In genomic region chr20:39048000-39048696, GRCh38 we compare ENCODE assay signal across 1 cellular context.
TF ChIP-seq lines count a peak whose summit lies in the region.

No MANE protein-coding gene starts in this region.

TF ChIP-seq in HepG2, 621 proteins besides CTCF, POLR2A, EP300 and RAD21 (continued from another document and continues in another):
- TF ChIP-seq LBX2 (CRISPR knock-in tag; IDR thresholded peaks at IDR 0.05; ENCODE audit: borderline replicate concordance): no peak
- TF ChIP-seq E2F1 (CRISPR knock-in tag; IDR thresholded peaks at IDR 0.05): no peak
- TF ChIP-seq THAP11 (CRISPR knock-in tag; IDR thresholded peaks at IDR 0.05): peak; percentile 60
- peak; percentile 87; the same call in 1 of the 2 replicates for TF ChIP-seq ZNF788 (CRISPR knock-in tag; IDR thresholded peaks at IDR 0.05; ENCODE audit: borderline replicate concordance)
- peak; percentile 78; the same call in 1 of the 2 replicates for TF ChIP-seq BORCS8-MEF2B (CRISPR knock-in tag; IDR thresholded peaks at IDR 0.05)
- no peak for TF ChIP-seq GTF3A (CRISPR knock-in tag; conservative IDR thresholded peaks at IDR 0.05)
- no peak for TF ChIP-seq MTF2 (CRISPR knock-in tag; IDR thresholded peaks at IDR 0.05; ENCODE audit: borderline replicate concordance)
- peak; percentile 74; the same call in 1 of the 2 replicates for TF ChIP-seq KDM3A (CRISPR knock-in tag; IDR thresholded peaks at IDR 0.05; ENCODE audit: low read depth)
- TF ChIP-seq XRCC5 (optimal IDR thresholded peaks at IDR 0.05; ENCODE audit: low read length): peak; percentile 98
- TF ChIP-seq CHD2 (IDR thresholded peaks at IDR 0.05; ENCODE audit: low read depth, low read length): peak; percentile 58; the same call in 1 of the 2 replicates
- peak; percentile 60; the same call in 1 of the 2 replicates for TF ChIP-seq ZSCAN21 (CRISPR knock-in tag; IDR thresholded peaks at IDR 0.05; ENCODE audit: borderline replicate concordance)
- TF ChIP-seq, protein P1, sequence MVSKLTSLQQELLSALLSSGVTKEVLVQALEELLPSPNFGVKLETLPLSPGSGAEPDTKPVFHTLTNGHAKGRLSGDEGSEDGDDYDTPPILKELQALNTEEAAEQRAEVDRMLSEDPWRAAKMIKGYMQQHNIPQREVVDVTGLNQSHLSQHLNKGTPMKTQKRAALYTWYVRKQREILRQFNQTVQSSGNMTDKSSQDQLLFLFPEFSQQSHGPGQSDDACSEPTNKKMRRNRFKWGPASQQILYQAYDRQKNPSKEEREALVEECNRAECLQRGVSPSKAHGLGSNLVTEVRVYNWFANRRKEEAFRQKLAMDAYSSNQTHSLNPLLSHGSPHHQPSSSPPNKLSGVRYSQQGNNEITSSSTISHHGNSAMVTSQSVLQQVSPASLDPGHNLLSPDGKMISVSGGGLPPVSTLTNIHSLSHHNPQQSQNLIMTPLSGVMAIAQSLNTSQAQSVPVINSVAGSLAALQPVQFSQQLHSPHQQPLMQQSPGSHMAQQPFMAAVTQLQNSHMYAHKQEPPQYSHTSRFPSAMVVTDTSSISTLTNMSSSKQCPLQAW (CRISPR knock-in tag; IDR thresholded peaks at IDR 0.05): peak; percentile 45
- TF ChIP-seq IRX3 (CRISPR knock-in tag; IDR thresholded peaks at IDR 0.05; ENCODE audit: borderline replicate concordance, low read depth): no peak
- TF ChIP-seq FOXC1 (CRISPR knock-in tag; IDR thresholded peaks at IDR 0.05; ENCODE audit: borderline replicate concordance): 0 out of 2 replicates have a peak, but pooled peaks have one; percentile 61
- TF ChIP-seq ZNF780A (CRISPR knock-in tag; IDR thresholded peaks at IDR 0.05): 0 out of 2 replicates have a peak, but pooled peaks have one; percentile 42
- 0 out of 2 replicates have a peak, but pooled peaks have one; percentile 43 for TF ChIP-seq MLX (CRISPR knock-in tag; IDR thresholded peaks at IDR 0.05)
- TF ChIP-seq KDM6A (CRISPR knock-in tag; IDR thresholded peaks at IDR 0.05; ENCODE audit: low read depth): no peak
- TF ChIP-seq MIER3 (CRISPR knock-in tag; IDR thresholded peaks at IDR 0.05; ENCODE audit: borderline replicate concordance): peak; percentile 88
- 0 out of 2 replicates have a peak, but pooled peaks have one; percentile 53 for TF ChIP-seq ZNF713 (CRISPR knock-in tag; IDR thresholded peaks at IDR 0.05)
- peak; percentile 58; the same call in 1 of the 2 replicates for TF ChIP-seq ARNTL (CRISPR knock-in tag; IDR thresholded peaks at IDR 0.05)
- TF ChIP-seq KLF13 (CRISPR knock-in tag; IDR thresholded peaks at IDR 0.05): no peak
- no peak for TF ChIP-seq KDM5A (IDR thresholded peaks at IDR 0.05; ENCODE audit: borderline replicate concordance, low read length)
- TF ChIP-seq NCOA2 (CRISPR knock-in tag; IDR thresholded peaks at IDR 0.05): peak; percentile 35; the same call in 1 of the 2 replicates
- TF ChIP-seq NFKBIZ (CRISPR knock-in tag; IDR thresholded peaks at IDR 0.05): 0 out of 2 replicates have a peak, but pooled peaks have one; percentile 65
- no peak for TF ChIP-seq ZNF362 (CRISPR knock-in tag; IDR thresholded peaks at IDR 0.05; ENCODE audit: borderline replicate concordance)
- TF ChIP-seq ZNF263 (CRISPR knock-in tag; IDR thresholded peaks at IDR 0.05): peak; percentile 83
- peak; percentile 54; the same call in 1 of the 2 replicates for TF ChIP-seq GABPB1 (CRISPR knock-in tag; IDR thresholded peaks at IDR 0.05)
- no peak for TF ChIP-seq GMEB2 (CRISPR knock-in tag; IDR thresholded peaks at IDR 0.05; ENCODE audit: low read depth)
- no peak for TF ChIP-seq ZNF776 (CRISPR knock-in tag; IDR thresholded peaks at IDR 0.05)
- TF ChIP-seq SALL1 (CRISPR knock-in tag; IDR thresholded peaks at IDR 0.05): peak; percentile 73; the same call in 1 of the 2 replicates
- TF ChIP-seq KDM5B (CRISPR knock-in tag; IDR thresholded peaks at IDR 0.05; ENCODE audit: borderline replicate concordance): peak; percentile 60; the same call in 1 of the 2 replicates
- TF ChIP-seq, protein P2, sequence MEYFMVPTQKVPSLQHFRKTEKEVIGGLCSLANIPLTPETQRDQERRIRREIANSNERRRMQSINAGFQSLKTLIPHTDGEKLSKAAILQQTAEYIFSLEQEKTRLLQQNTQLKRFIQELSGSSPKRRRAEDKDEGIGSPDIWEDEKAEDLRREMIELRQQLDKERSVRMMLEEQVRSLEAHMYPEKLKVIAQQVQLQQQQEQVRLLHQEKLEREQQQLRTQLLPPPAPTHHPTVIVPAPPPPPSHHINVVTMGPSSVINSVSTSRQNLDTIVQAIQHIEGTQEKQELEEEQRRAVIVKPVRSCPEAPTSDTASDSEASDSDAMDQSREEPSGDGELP (IDR thresholded peaks at IDR 0.05; ENCODE audit: borderline replicate concordance, low read depth): no peak
- no peak for TF ChIP-seq MAFK (conservative IDR thresholded peaks at IDR 0.05 in 1 of 2, IDR thresholded peaks at IDR 0.05 in 1 of 2; ENCODE audit: low read length in 2 of 2)
- TF ChIP-seq, protein P3, sequence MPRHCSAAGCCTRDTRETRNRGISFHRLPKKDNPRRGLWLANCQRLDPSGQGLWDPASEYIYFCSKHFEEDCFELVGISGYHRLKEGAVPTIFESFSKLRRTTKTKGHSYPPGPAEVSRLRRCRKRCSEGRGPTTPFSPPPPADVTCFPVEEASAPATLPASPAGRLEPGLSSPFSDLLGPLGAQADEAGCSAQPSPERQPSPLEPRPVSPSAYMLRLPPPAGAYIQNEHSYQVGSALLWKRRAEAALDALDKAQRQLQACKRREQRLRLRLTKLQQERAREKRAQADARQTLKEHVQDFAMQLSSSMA (CRISPR knock-in tag; IDR thresholded peaks at IDR 0.05): no peak
- TF ChIP-seq ZBTB34 (CRISPR knock-in tag; IDR thresholded peaks at IDR 0.05): no peak
- 0 out of 2 replicates have a peak, but pooled peaks have one; percentile 55 for TF ChIP-seq NRL (CRISPR knock-in tag; IDR thresholded peaks at IDR 0.05; ENCODE audit: borderline replicate concordance)
- TF ChIP-seq, protein P4, sequence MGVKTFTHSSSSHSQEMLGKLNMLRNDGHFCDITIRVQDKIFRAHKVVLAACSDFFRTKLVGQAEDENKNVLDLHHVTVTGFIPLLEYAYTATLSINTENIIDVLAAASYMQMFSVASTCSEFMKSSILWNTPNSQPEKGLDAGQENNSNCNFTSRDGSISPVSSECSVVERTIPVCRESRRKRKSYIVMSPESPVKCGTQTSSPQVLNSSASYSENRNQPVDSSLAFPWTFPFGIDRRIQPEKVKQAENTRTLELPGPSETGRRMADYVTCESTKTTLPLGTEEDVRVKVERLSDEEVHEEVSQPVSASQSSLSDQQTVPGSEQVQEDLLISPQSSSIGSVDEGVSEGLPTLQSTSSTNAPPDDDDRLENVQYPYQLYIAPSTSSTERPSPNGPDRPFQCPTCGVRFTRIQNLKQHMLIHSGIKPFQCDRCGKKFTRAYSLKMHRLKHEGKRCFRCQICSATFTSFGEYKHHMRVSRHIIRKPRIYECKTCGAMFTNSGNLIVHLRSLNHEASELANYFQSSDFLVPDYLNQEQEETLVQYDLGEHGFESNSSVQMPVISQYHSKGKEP (CRISPR knock-in tag; IDR thresholded peaks at IDR 0.05): no peak
- 0 out of 2 replicates have a peak, but pooled peaks have one; percentile 54 for TF ChIP-seq BHLHE40 (IDR thresholded peaks at IDR 0.05; ENCODE audit: low read length)
- peak; percentile 64; the same call in 1 of the 2 replicates for TF ChIP-seq GATAD2A (CRISPR knock-in tag; IDR thresholded peaks at IDR 0.05)
- TF ChIP-seq, protein P5, sequence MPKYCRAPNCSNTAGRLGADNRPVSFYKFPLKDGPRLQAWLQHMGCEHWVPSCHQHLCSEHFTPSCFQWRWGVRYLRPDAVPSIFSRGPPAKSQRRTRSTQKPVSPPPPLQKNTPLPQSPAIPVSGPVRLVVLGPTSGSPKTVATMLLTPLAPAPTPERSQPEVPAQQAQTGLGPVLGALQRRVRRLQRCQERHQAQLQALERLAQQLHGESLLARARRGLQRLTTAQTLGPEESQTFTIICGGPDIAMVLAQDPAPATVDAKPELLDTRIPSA (CRISPR knock-in tag; IDR thresholded peaks at IDR 0.05; ENCODE audit: borderline replicate concordance): no peak
- TF ChIP-seq ZNF441 (CRISPR knock-in tag; IDR thresholded peaks at IDR 0.05; ENCODE audit: borderline replicate concordance): no peak
- TF ChIP-seq SMARCE1 (IDR thresholded peaks at IDR 0.05; ENCODE audit: borderline replicate concordance): no peak
- TF ChIP-seq ZNF710 (CRISPR knock-in tag; IDR thresholded peaks at IDR 0.05; ENCODE audit: borderline replicate concordance): no peak
- TF ChIP-seq ZNF616 (CRISPR knock-in tag; IDR thresholded peaks at IDR 0.05; ENCODE audit: low read depth): 0 out of 2 replicates have a peak, but pooled peaks have one; percentile 59
- 0 out of 2 replicates have a peak, but pooled peaks have one; percentile 19 for TF ChIP-seq ZNF253 (CRISPR knock-in tag; IDR thresholded peaks at IDR 0.05; ENCODE audit: borderline replicate concordance)
- no peak for TF ChIP-seq SNRNP70 (IDR thresholded peaks at IDR 0.05; ENCODE audit: low read depth, low read length)
- TF ChIP-seq ZNF124 (CRISPR knock-in tag; IDR thresholded peaks at IDR 0.05): peak; percentile 83; the same call in 1 of the 2 replicates
- TF ChIP-seq SOX5 (CRISPR knock-in tag; IDR thresholded peaks at IDR 0.05; ENCODE audit: borderline replicate concordance): no peak
- peak; percentile 71 for TF ChIP-seq ZNF768 (CRISPR knock-in tag; IDR thresholded peaks at IDR 0.05)
